Comparison of ENCODE assay signal across 24 cellular contexts in the genomic region with DNA sequence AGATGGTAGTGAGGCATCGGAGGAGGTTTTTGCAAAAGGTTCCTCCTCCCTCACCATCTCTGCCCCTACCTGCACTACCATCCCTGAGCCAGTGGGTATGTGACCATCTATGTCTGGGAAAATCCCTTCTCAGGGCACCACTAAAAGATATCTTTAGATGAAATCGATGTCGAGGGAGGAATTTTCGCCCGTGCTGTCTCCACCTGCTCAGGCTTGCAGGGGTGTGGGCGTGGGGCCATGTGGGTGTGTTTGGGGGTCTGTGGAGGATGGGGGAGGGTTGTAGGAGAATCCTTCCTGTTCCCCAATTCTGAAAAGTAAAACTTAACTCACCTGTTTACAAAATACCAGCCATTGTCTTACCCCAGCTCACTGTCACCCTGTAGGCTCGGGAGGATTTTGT. TPM values are rescaled to one million over a fixed set of nuclear protein-coding genes. Genes with fewer than 3 reads are reported as not detected.
DNase-seq lines count a peak whose midpoint lies in the region; ATAC-seq, FAIRE-seq and TF ChIP-seq lines count a peak whose summit lies in the region.
"Had no signal": no experiment of that assay in that cellular context is flagged by ENCODE, and none has a peak within 500 bp of the region (broad histone marks: within the 10 kb centered on the region; RNA-seq: fewer than 3 reads in every experiment).

No MANE protein-coding gene starts in this region.

- intact Hi-C loops in left ventricle myocardium superior (cut with micrococcal nuclease) (no loop called here), kidney (cut with DNase I) (no loop called here)

- H3K4me3 Mint-ChIP-seq in chondrocyte (ENCODE audit: unreplicated experiment) (no peak overlapping the region), nephron progenitor cell (no peak overlapping the region)
- H3K4me3 Mint-ChIP-seq in activated T-cell treated with anti-CD3 and anti-CD28 coated beads, Interleukin-2, amount 50 U/mL, for 72 hours, result no peak overlapping the region
- H3K4me3 Mint-ChIP-seq: CD4-positive, alpha-beta T cell; HFFc6 had no signal

- DNase-seq in left ventricle myocardium superior (peak; percentile 13), right atrium auricular region (ENCODE audit: low spot score) (no peak), chondrocyte (ENCODE audit: low spot score) (peak; percentile 59), kidney (peak; percentile 35), nephron progenitor cell (no peak), islet precursor cell (no peak)
- no peak for DNase-seq in activated T-cell treated with anti-CD3 and anti-CD28 coated beads, Interleukin-2, amount 50 U/mL, for 72 hours
- DNase-seq: AML-193; Caco-2; CD4-positive, alpha-beta T cell; GOT3; HFFc6 had no signal

- TF ChIP-seq CTCF in right atrium auricular region (IDR thresholded peaks at IDR 0.05) (no peak), chondrocyte (IDR thresholded peaks at IDR 0.05) (no peak), kidney (IDR thresholded peaks at IDR 0.05; ENCODE audit: borderline replicate concordance, extremely low read depth, insufficient read depth) (no peak), nephron progenitor cell (IDR thresholded peaks at IDR 0.05) (no peak)

- H3K9me3 ChIP-seq in right atrium auricular region (no peaks in the 10 kb centered on the region), kidney (ENCODE audit: control insufficient read depth in 1 of 2, low read length in 2 of 2) (no peaks in the 10 kb centered on the region)
- H3K9me3 ChIP-seq: A549, Caco-2 had no signal

- H3K9me3 Mint-ChIP-seq in chondrocyte (ENCODE audit: low read depth), result no peaks in the 10 kb centered on the region
- no peaks in the 10 kb centered on the region for H3K9me3 Mint-ChIP-seq in nephron progenitor cell
- H3K9me3 Mint-ChIP-seq in activated T-cell treated with anti-CD3 and anti-CD28 coated beads, Interleukin-2, amount 50 U/mL, for 72 hours, result no peaks in the 10 kb centered on the region
- H3K9me3 Mint-ChIP-seq: CD4-positive, alpha-beta T cell; HFFc6 had no signal

- H3K4me1 Mint-ChIP-seq in chondrocyte (ENCODE audit: low read depth) (no peaks in the 10 kb centered on the region), nephron progenitor cell (peaks cover 22% of the 10 kb centered on the region)
- H3K4me1 Mint-ChIP-seq in activated T-cell treated with anti-CD3 and anti-CD28 coated beads, Interleukin-2, amount 50 U/mL, for 72 hours (ENCODE audit: low read depth), result no peaks in the 10 kb centered on the region

- no peak overlapping the region for H3K9ac ChIP-seq in kidney (ENCODE audit: low read length in 2 of 2)

- no peak for ATAC-seq in left ventricle myocardium superior
- no peak for ATAC-seq in activated T-cell treated with anti-CD3 and anti-CD28 coated beads, Interleukin-2, amount 50 U/mL, for 72 hours (replicated peaks in 1 of 2)
- ATAC-seq: A549, HCT116 had no signal

- H3K36me3 ChIP-seq in right atrium auricular region (no peaks in the 10 kb centered on the region), kidney (ENCODE audit: control insufficient read depth in 1 of 2, insufficient read depth in 2 of 2, low read length in 2 of 2) (no peaks in the 10 kb centered on the region)

- H3K27me3 Mint-ChIP-seq in chondrocyte (ENCODE audit: low read depth), result peaks cover 44% of the 10 kb centered on the region
- peaks cover 27% of the 10 kb centered on the region for H3K27me3 Mint-ChIP-seq in nephron progenitor cell (ENCODE audit: low read depth, poor library complexity)
- H3K27me3 Mint-ChIP-seq in activated T-cell treated with anti-CD3 and anti-CD28 coated beads, Interleukin-2, amount 50 U/mL, for 72 hours (ENCODE audit: low read depth), result peaks cover 7% of the 10 kb centered on the region

- no peak for FAIRE-seq in kidney (lab: Jason Lieb, UNC)
- FAIRE-seq: A549, D721Med, G401.6, GM12891, GM19239 had no signal

- H3K27me3 ChIP-seq in right atrium auricular region, result no peaks in the 10 kb centered on the region

- no peak overlapping the region for H3K27ac ChIP-seq in right atrium auricular region
- H3K27ac ChIP-seq in kidney (ENCODE audit: low read depth in 2 of 2, low read length in 2 of 2), result no peak overlapping the region
- peak overlapping the region; percentile 56 for H3K27ac ChIP-seq in temporal lobe (ENCODE audit: low read depth, low read length)
- H3K27ac ChIP-seq: 22Rv1, A549, C4-2B, HL-60 had no signal

- H3K4me3 ChIP-seq in right atrium auricular region (no peak overlapping the region), kidney (ENCODE audit: low read length in 2 of 2) (no peak overlapping the region)
- H3K4me3 ChIP-seq: A549 had no signal

- H3K4me1 ChIP-seq in right atrium auricular region (no peaks in the 10 kb centered on the region), kidney (ENCODE audit: control insufficient read depth in 1 of 2, insufficient read depth in 1 of 2, low read depth in 1 of 2, low read length in 2 of 2) (no peaks in the 10 kb centered on the region)
- H3K4me1 ChIP-seq: A549, Caco-2 had no signal

- H3K27ac Mint-ChIP-seq in chondrocyte (ENCODE audit: unreplicated experiment) (no peak overlapping the region), nephron progenitor cell (no peak overlapping the region)
- no peak overlapping the region for H3K27ac Mint-ChIP-seq in activated T-cell treated with anti-CD3 and anti-CD28 coated beads, Interleukin-2, amount 50 U/mL, for 72 hours
- H3K27ac Mint-ChIP-seq: CD4-positive, alpha-beta T cell; HFFc6 had no signal

- H3K36me3 Mint-ChIP-seq in chondrocyte (ENCODE audit: low read depth) (no peaks in the 10 kb centered on the region), nephron progenitor cell (ENCODE audit: low read depth) (no peaks in the 10 kb centered on the region)
- no peaks in the 10 kb centered on the region for H3K36me3 Mint-ChIP-seq in activated T-cell treated with anti-CD3 and anti-CD28 coated beads, Interleukin-2, amount 50 U/mL, for 72 hours (ENCODE audit: insufficient read depth in 2 of 2)

RNA-seq across cellular contexts. Expression of a gene that starts 12.4 kb away (rescaled TPM):
- not detected for total RNA-seq in left ventricle myocardium superior
- not detected for total RNA-seq in right atrium auricular region
- total RNA-seq in chondrocyte, result not detected in 3 replicates
- not detected for total RNA-seq in kidney
- not detected for polyA plus RNA-seq in kidney (ENCODE audit: insufficient read depth, low read depth, low replicate concordance)
- 339 TPM for total RNA-seq in temporal lobe
- total RNA-seq in activated T-cell treated with anti-CD3 and anti-CD28 coated beads, Interleukin-2, amount 50 U/mL, for 72 hours, result not detected
- total RNA-seq: Caco-2; CD4-positive, alpha-beta T cell; HFFc6; HT1080 had no signal
- polyA plus RNA-seq: A549, BJ had no signal

Comparison
In these comparisons a context has a peak if more than half of its experiments do, and no peak if none do; other contexts are left out.
1. DNase-seq: peak in left ventricle myocardium superior (single experiment), chondrocyte (single experiment) and kidney (single experiment); none in right atrium auricular region (single experiment), nephron progenitor cell (single experiment), islet precursor cell (single experiment) and activated T-cell treated with anti-CD3 and anti-CD28 coated beads, Interleukin-2, amount 50 U/mL, for 72 hours (0 of 2).
2. RNA of a gene that starts 12.4 kb away (total RNA-seq): 339 TPM in temporal lobe (single experiment); not detected in left ventricle myocardium superior (single experiment), not detected in right atrium auricular region, not detected in chondrocyte, not detected in kidney (single experiment) and not detected in activated T-cell treated with anti-CD3 and anti-CD28 coated beads, Interleukin-2, amount 50 U/mL, for 72 hours; every median in the first group is over 100 times any median in the second.